In genomic region chr9:33024966-33025571, GRCh38 we compare ENCODE assay signal across 8 cellular contexts. TPM values are rescaled to one million over a fixed set of nuclear protein-coding genes. Genes with fewer than 3 reads are reported as not detected.
A peak's percentile ranks its signal among the peaks of the same experiment; 100 is the strongest.
DNase-seq lines count a peak whose midpoint lies in the region; TF ChIP-seq lines count a peak whose summit lies in the region.

TSS of gene DNAJA1 (plus strand) at chr9:33025273. CDS start at chr9:33026485, 1,212 bp downstream.

- WGBS in testis, 2 donors = 0 to 2% methylated on average over 11 to 23 of the region's 61 CpGs

- peaks cover 35% of the 10 kb centered on the region for H4K20me1 ChIP-seq in osteoblast (ENCODE audit: insufficient read depth, low read length)

- H3K4me1 ChIP-seq in osteoblast (ENCODE audit: insufficient read depth, low read length) (peaks cover 52% of the 10 kb centered on the region), testis (peaks cover 40% of the 10 kb centered on the region)

- H3K27ac ChIP-seq in osteoblast (ENCODE audit: low read depth, low read length) = peak within 1 kb of the TSS; percentile 96
- peak within 1 kb of the TSS; percentile 98 to 100 for H3K27ac ChIP-seq in testis

- peaks cover 95% of the 10 kb centered on the region for H3K79me2 ChIP-seq in osteoblast (ENCODE audit: insufficient read depth, low read length)

- H3K4me2 ChIP-seq in osteoblast (ENCODE audit: insufficient read depth, low read length) = peak within 1 kb of the TSS; percentile 100

- no peaks in the 10 kb centered on the region for H3K9me3 Mint-ChIP-seq in HFFc6
- H3K9me3 Mint-ChIP-seq in activated naive CD4-positive, alpha-beta T cell treated with anti-CD3 and anti-CD28 coated beads, Interleukin-2, amount 50 U/mL, for 24 hours = no peaks in the 10 kb centered on the region

- H3K9me3 ChIP-seq in osteoblast (ENCODE audit: low read depth, low read length) (no peaks in the 10 kb centered on the region), testis (no peaks in the 10 kb centered on the region)

- TF ChIP-seq CTCF in HFFc6 (IDR thresholded peaks at IDR 0.05) = no peak
- TF ChIP-seq CTCF in osteoblast (IDR thresholded peaks at IDR 0.05; ENCODE audit: extremely low read depth, low read depth, low read length) = no peak
- no peak for TF ChIP-seq CTCF in testis (IDR thresholded peaks at IDR 0.05)

- intact Hi-C loops in testis (cut with DNase I; ENCODE audit: low total_unique reads) = no loop called here

- H3K27me3 ChIP-seq in osteoblast (ENCODE audit: insufficient read depth, low read length) (no peaks in the 10 kb centered on the region), testis (no peaks in the 10 kb centered on the region)

- H3K27me3 Mint-ChIP-seq in HFFc6 (ENCODE audit: insufficient read depth) = no peaks in the 10 kb centered on the region; the same call in 1 of the 2 replicates
- H3K27me3 Mint-ChIP-seq in activated naive CD4-positive, alpha-beta T cell treated with anti-CD3 and anti-CD28 coated beads, Interleukin-2, amount 50 U/mL, for 24 hours = no peaks in the 10 kb centered on the region

- peak within 1 kb of the TSS; percentile 94 for H3K4me3 Mint-ChIP-seq in HFFc6
- H3K4me3 Mint-ChIP-seq in activated naive CD4-positive, alpha-beta T cell treated with anti-CD3 and anti-CD28 coated beads, Interleukin-2, amount 50 U/mL, for 24 hours = peak within 1 kb of the TSS; percentile 96

- TF ChIP-seq POLR2A in testis (IDR thresholded peaks at IDR 0.05) = peak; percentile 97

- H3K4me3 ChIP-seq in GM08714 (ENCODE audit: low read length) = peak within 1 kb of the TSS; percentile 90
- peak within 1 kb of the TSS; percentile 88 for H3K4me3 ChIP-seq in osteoblast (ENCODE audit: insufficient read depth, low read length)
- H3K4me3 ChIP-seq in testis = peak within 1 kb of the TSS; percentile 85 to 100

- peaks cover 53% of the 10 kb centered on the region for H3K36me3 Mint-ChIP-seq in HFFc6 (ENCODE audit: low read depth)
- peaks cover 27% of the 10 kb centered on the region for H3K36me3 Mint-ChIP-seq in activated naive CD4-positive, alpha-beta T cell treated with anti-CD3 and anti-CD28 coated beads, Interleukin-2, amount 50 U/mL, for 24 hours

- peak; percentile 90 for DNase-seq in HFFc6
- peak; percentile 95 for DNase-seq in NAMALWA (ENCODE audit: low spot score)
- DNase-seq in SKM-1 (lab: John Stamatoyannopoulos, UW; ENCODE audit: unreplicated experiment) = peak; percentile 61
- no peak for DNase-seq in glomerular endothelial cell (ENCODE audit: extremely low read depth, low read depth, low spot score)
- peak; percentile 98 for DNase-seq in osteoblast (ENCODE audit: insufficient read length, low spot score, missing footprints)
- peak; percentile 96 for DNase-seq in testis

- H3K36me3 ChIP-seq in osteoblast (ENCODE audit: insufficient read depth, low read length) (peaks cover 29% of the 10 kb centered on the region), testis (ENCODE audit: low read depth, missing control alignments) (no peaks in the 10 kb centered on the region)

- H3K4me1 Mint-ChIP-seq in HFFc6 (ENCODE audit: low read depth) = peaks cover 63% of the 10 kb centered on the region
- peaks cover 76% of the 10 kb centered on the region for H3K4me1 Mint-ChIP-seq in activated naive CD4-positive, alpha-beta T cell treated with anti-CD3 and anti-CD28 coated beads, Interleukin-2, amount 50 U/mL, for 24 hours

- H3K27ac Mint-ChIP-seq in HFFc6 = peak within 1 kb of the TSS; percentile 96
- H3K27ac Mint-ChIP-seq in activated naive CD4-positive, alpha-beta T cell treated with anti-CD3 and anti-CD28 coated beads, Interleukin-2, amount 50 U/mL, for 24 hours = peak within 1 kb of the TSS; percentile 90

- H2AFZ ChIP-seq in osteoblast (ENCODE audit: low read length) = peak within 1 kb of the TSS; percentile 88

RNA-seq across cellular contexts. Expression of gene DNAJA1, which starts in this region (rescaled TPM):
- total RNA-seq in HFFc6 (2021; fragmentation: NEBNext Ultra II Directional; extraction: Animal tissue kit (Norgen Biotek cat#: 25700)) = 100 to 1,000 TPM; 118 to 171 (median 140) TPM
- total RNA-seq in glomerular endothelial cell (197 and 203 TPM in 2 replicates), osteoblast (64.8 and 69.1 TPM in 2 replicates), testis (100 to 1,000 TPM; 146 to 149 TPM)
- polyA plus RNA-seq in testis (ENCODE audit: insufficient read depth, low read depth, low replicate concordance) = 256 TPM
